8 cellular contexts compared by ENCODE assay signal in the genomic region with DNA sequence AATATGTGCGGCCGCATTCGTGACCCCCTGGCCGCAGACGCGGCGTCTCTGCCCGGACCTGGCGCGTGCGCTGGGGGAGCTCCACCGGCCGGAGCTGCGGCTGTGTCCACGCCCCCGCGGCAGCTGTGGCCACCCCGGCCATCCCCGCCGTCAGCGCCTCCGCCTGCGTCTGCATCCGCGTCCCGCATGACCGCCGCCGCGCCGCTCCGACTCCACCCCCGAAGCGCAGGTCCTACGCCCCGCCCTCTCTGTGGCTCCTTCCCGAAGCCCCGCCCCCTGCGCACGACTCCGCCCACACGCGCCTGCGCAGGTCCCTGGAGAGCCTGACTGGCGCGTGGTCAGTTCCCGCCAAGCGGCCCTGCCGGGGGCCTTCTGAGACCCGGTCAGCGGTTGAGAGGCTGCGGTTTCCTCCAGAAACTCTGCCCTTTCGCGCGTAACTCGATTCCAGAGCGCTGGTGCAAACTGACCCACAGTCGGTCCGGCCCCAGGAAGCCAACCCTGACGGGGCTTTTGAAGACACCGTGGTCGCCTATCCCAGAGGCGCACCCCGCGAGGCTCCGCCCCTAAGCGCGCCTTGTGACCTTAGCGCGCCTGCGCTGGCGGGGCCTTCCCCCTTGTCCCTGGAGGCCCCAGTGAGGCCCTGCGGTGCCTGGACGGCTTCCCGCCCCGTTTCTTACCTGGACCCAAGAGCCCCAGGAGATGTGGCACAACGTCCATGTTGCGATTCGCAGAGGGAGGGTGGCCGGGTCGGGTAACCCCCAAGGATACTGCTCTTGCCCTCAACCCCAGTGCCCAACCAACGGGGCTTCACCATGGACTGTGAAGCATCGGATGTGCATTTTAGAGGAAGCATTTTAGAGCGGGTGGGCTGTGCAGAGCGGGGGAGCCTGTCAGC. TPM values are rescaled to one million over a fixed set of nuclear protein-coding genes. Genes with fewer than 3 reads are reported as not detected.
DNase-seq lines count a peak whose midpoint lies in the region; ATAC-seq and TF ChIP-seq lines count a peak whose summit lies in the region.

A gene with protein sequence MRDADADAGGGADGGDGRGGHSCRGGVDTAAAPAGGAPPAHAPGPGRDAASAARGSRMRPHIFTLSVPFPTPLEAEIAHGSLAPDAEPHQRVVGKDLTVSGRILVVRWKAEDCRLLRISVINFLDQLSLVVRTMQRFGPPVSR (minus strand): TSS at position 554 of the 895 bp plus-strand sequence. CDS start 366 bp downstream, at position 188.

- H3K27me3 Mint-ChIP-seq in activated naive CD8-positive, alpha-beta T cell treated with anti-CD3 and anti-CD28 coated beads, Interleukin-2, amount 50 U/mL, for 24 hours = no peaks in the 10 kb centered on the region
- H3K27me3 Mint-ChIP-seq in type B pancreatic cell = no peaks in the 10 kb centered on the region

- DNase-seq in GM12865 (ENCODE audit: low read depth) (peak; percentile 95), NCI-H1105 treated with DMSO at 0.1 percent for 48 hours (lab: John Stamatoyannopoulos, UW) (peak; percentile 80), SW480 (ENCODE audit: low spot score) (peak; percentile 82), cardiac septum (ENCODE audit: low spot score) (peak; percentile 97), posterior cingulate gyrus (peak; percentile 86 to 99 (median 91)), type B pancreatic cell (ENCODE audit: extremely low spot score, unreplicated experiment) (peak; percentile 94)
- peak; percentile 95 for DNase-seq in activated naive CD8-positive, alpha-beta T cell treated with anti-CD3 and anti-CD28 coated beads, Interleukin-2, amount 50 U/mL, for 24 hours

- H3K4me1 Mint-ChIP-seq in activated naive CD8-positive, alpha-beta T cell treated with anti-CD3 and anti-CD28 coated beads, Interleukin-2, amount 50 U/mL, for 24 hours = peaks cover 24% of the 10 kb centered on the region
- no peaks in the 10 kb centered on the region for H3K4me1 Mint-ChIP-seq in type B pancreatic cell (ENCODE audit: unreplicated experiment)

- intact Hi-C loops in cardiac septum (cut with DNase I) (loop anchor here (2.0 kb wide), 1 partner anchor 34 kb away; a partner anchor contains a TSS), posterior cingulate gyrus (cut with DNase I) (loop anchor here (5.0 kb wide), 1 partner anchor 37 kb away; a partner anchor contains a TSS)

- TF ChIP-seq CTCF in GM12865 (IDR thresholded peaks at IDR 0.05; ENCODE audit: insufficient read depth, low read depth, low read length, missing control alignments) (no peak), type B pancreatic cell (conservative IDR thresholded peaks at IDR 0.05) (no peak)

- peak within 1 kb of the TSS; percentile 61 for H3K4me3 ChIP-seq in GM12865 (ENCODE audit: low read depth, low read length)

- ATAC-seq in HG02642 (IDR thresholded peaks at IDR 0.05; ENCODE audit: poor library complexity, unreplicated experiment) = peak; percentile 86
- ATAC-seq in activated naive CD8-positive, alpha-beta T cell treated with anti-CD3 and anti-CD28 coated beads, Interleukin-2, amount 50 U/mL, for 24 hours = peak; percentile 94

- H3K4me3 Mint-ChIP-seq in activated naive CD8-positive, alpha-beta T cell treated with anti-CD3 and anti-CD28 coated beads, Interleukin-2, amount 50 U/mL, for 24 hours = peak within 1 kb of the TSS; percentile 82
- H3K4me3 Mint-ChIP-seq in type B pancreatic cell = peak within 1 kb of the TSS; percentile 82

- H3K27ac Mint-ChIP-seq in activated naive CD8-positive, alpha-beta T cell treated with anti-CD3 and anti-CD28 coated beads, Interleukin-2, amount 50 U/mL, for 24 hours = peak within 1 kb of the TSS; percentile 93
- peak within 1 kb of the TSS; percentile 50 for H3K27ac Mint-ChIP-seq in type B pancreatic cell

- H3K36me3 Mint-ChIP-seq in activated naive CD8-positive, alpha-beta T cell treated with anti-CD3 and anti-CD28 coated beads, Interleukin-2, amount 50 U/mL, for 24 hours (ENCODE audit: low read depth) = peaks cover 3% of the 10 kb centered on the region
- H3K36me3 Mint-ChIP-seq in type B pancreatic cell = no peaks in the 10 kb centered on the region

- no peaks in the 10 kb centered on the region for H3K9me3 Mint-ChIP-seq in activated naive CD8-positive, alpha-beta T cell treated with anti-CD3 and anti-CD28 coated beads, Interleukin-2, amount 50 U/mL, for 24 hours
- H3K9me3 Mint-ChIP-seq in type B pancreatic cell = no peaks in the 10 kb centered on the region

RNA-seq across cellular contexts. Expression of the gene that starts here (rescaled TPM):
- total RNA-seq in cardiac septum (13.9 TPM), type B pancreatic cell (ENCODE audit: low replicate concordance) (12.9 and 15.9 TPM in 2 replicates)

Comparison
In these comparisons a context has a peak if more than half of its experiments do, and no peak if none do; other contexts are left out.
1. Peak in every context shown above with its lines: DNase-seq, ATAC-seq and H3K4me3 ChIP-seq.